In the genomic region with DNA sequence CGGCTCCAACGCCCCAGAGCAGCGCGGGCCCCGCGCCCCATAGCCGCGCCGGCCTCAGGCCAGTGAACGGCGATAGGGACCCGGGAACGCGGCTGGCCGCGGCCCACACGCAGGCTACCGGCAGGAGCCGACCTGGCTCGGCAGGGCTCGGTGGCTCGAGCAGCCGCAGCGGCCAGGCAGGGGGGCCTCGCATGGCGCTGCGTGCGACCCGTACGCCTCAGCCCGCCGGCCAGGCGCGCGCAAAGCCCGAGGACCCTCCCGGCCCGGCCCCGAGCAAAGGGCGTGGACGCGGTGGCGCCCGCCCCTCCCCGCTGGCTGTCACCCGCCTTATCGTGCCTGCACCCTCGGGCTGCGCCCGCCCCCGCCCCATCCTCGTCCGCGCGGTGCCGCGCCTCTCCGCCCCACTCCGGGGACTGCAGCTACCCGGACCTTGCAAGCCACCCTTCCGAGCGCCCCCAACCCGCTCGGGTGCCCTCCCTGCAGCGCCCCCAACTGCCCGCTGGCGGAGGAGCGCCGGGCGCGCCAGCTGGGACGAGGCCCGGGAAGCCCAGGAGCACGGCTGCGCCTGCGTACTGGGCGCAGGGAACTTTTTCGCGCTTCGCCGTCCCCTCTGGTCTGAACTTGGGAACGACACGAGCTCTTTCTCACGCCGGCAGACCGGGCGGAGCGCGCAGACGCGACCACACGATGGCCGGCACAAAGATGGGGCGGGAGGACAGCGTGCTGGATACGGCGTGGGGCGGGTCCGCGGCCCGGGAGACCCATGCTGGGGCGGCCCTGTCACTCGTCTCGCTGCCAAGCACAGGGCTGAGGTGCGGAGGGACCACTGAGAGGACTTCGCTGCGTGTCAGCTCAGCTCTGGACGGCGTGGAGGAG, we compare ENCODE assay signal across 8 cellular contexts. TPM values are rescaled to one million over a fixed set of nuclear protein-coding genes. Genes with fewer than 3 reads are reported as not detected.
DNase-seq lines count a peak whose midpoint lies in the region; ATAC-seq and TF ChIP-seq lines count a peak whose summit lies in the region.

A gene (minus strand): TSS at position 248 of the 876 bp plus-strand sequence. CDS start 55 bp downstream, at position 193.

- no TSS peak for BruUV-seq in PC-9 (replicated peaks; lab: Mats Ljungman, UMichigan)

- peak within 1 kb of the TSS; percentile 73 for H3K9ac ChIP-seq in mucosa of stomach (ENCODE audit: low read length)

- POLR2A ChIA-PET in PC-9 (lab: Charles Lee; ENCODE audit: unreplicated experiment), result interaction anchor here (0.7 to 0.9 kb wide), 3 partner anchors 24 to 72 kb away, joined by 4 to 18 read pairs (median 7); a partner anchor contains a TSS

- CTCF ChIA-PET in PC-9 (lab: Charles Lee), result no interaction called here

- peak within 1 kb of the TSS; percentile 80 for H3K4me2 ChIP-seq in PC-9

- H3K27me3 ChIP-seq in PC-9 (ENCODE audit: insufficient read depth, low read depth) (no peaks in the 10 kb centered on the region), mucosa of stomach (ENCODE audit: control insufficient read depth, insufficient read depth, low read length) (no peaks in the 10 kb centered on the region)

- H3K79me2 ChIP-seq in PC-9 (ENCODE audit: low read depth), result 0 out of 2 replicates have a peak, but pooled peaks cover 6% of the 10 kb centered on the region

- H3K4me1 ChIP-seq in PC-9 (replicated peaks; ENCODE audit: insufficient read depth) (peaks cover 10% of the 10 kb centered on the region; the same call in 1 of the 2 replicates), mucosa of stomach (ENCODE audit: control insufficient read depth, insufficient read depth, low read length) (peaks cover 15% of the 10 kb centered on the region)

- peak within 1 kb of the TSS; percentile 70 for H3K4me3 ChIP-seq in PC-9
- peak within 1 kb of the TSS; percentile 60 for H3K4me3 ChIP-seq in mucosa of stomach (ENCODE audit: low read length)

- TF ChIP-seq EP300 in Ishikawa (IDR thresholded peaks at IDR 0.05; ENCODE audit: borderline replicate concordance), result peak; percentile 30; the same call in 1 of the 2 replicates

- peak; percentile 27; the same call in 1 of the 2 replicates for TF ChIP-seq RAD21 in Ishikawa (IDR thresholded peaks at IDR 0.05; ENCODE audit: low read depth)

- H3F3A ChIP-seq in PC-9 (ENCODE audit: insufficient read depth, low read depth), result 0 out of 2 replicates have a peak, but pooled peaks cover 2% of the 10 kb centered on the region

- H3K9me3 ChIP-seq in PC-9 (ENCODE audit: insufficient read depth, low read depth), result no peaks in the 10 kb centered on the region
- no peaks in the 10 kb centered on the region for H3K9me3 ChIP-seq in mucosa of stomach (ENCODE audit: control insufficient read depth, low read length)

- TF ChIP-seq CTCF in PC-9 (conservative IDR thresholded peaks at IDR 0.05), result peak; percentile 73

- H4K20me1 ChIP-seq in PC-9 (ENCODE audit: insufficient read depth), result no peaks in the 10 kb centered on the region

- H2AFZ ChIP-seq in PC-9, result peak within 1 kb of the TSS; percentile 97

- H3K9me2 ChIP-seq in PC-9 (ENCODE audit: insufficient read depth), result no peaks in the 10 kb centered on the region

- intact Hi-C loops in PC-9 (cut with micrococcal nuclease; ENCODE audit: unreplicated experiment), result loop anchor here (1.0 to 5.0 kb wide), 2 partner anchors 51 to 68 kb away; a partner anchor contains a TSS

- peak; percentile 85 for ATAC-seq in GM21576 (IDR thresholded peaks at IDR 0.05; ENCODE audit: unreplicated experiment)

- no peak within 1 kb of the TSS for H3K27ac ChIP-seq in PC-9

- H3K36me3 ChIP-seq in PC-9 (ENCODE audit: low read depth) (no peaks in the 10 kb centered on the region), mucosa of stomach (ENCODE audit: control insufficient read depth, insufficient read depth, low read length) (no peaks in the 10 kb centered on the region)

- TF ChIP-seq POLR2A in erythroblast (IDR thresholded peaks at IDR 0.05; ENCODE audit: low read length), result peak; percentile 90

- DNase-seq in DMS53 treated with DMSO at 0.1 percent for 48 hours (lab: John Stamatoyannopoulos, UW; ENCODE audit: unreplicated experiment), result peak; percentile 97
- DNase-seq in PC-9, result peak; percentile 90 to 97
- DNase-seq in activated T-cell treated with anti-CD3 and anti-CD28 coated beads, Interleukin-2, amount 50 U/mL, for 1 hour, result peak; percentile 90
- DNase-seq in erythroblast (lab: John Stamatoyannopoulos, UW), result peak; percentile 98 to 99
- DNase-seq in stimulated activated CD8-positive, alpha-beta memory T cell treated with anti-CD3 and anti-CD28 coated beads, Interleukin-7, amount 100 ng/mL, for 1 hour (ENCODE audit: low read depth in 2 of 2), result peak; percentile 60 to 64

TF ChIP-seq in Ishikawa, 13 proteins besides CTCF, POLR2A, EP300 and RAD21:
- peak; percentile 13; the same call in 1 of the 2 replicates for TF ChIP-seq CREB1 (IDR thresholded peaks at IDR 0.05; ENCODE audit: low read depth)
- TF ChIP-seq ZBTB7A (IDR thresholded peaks at IDR 0.05; ENCODE audit: low read depth), result peak; percentile 86; the same call in 1 of the 2 replicates
- TF ChIP-seq FOXM1 (IDR thresholded peaks at IDR 0.05; ENCODE audit: borderline replicate concordance, low read depth), result no peak
- no peak for TF ChIP-seq NFIC (IDR thresholded peaks at IDR 0.05)
- TF ChIP-seq, protein P1, sequence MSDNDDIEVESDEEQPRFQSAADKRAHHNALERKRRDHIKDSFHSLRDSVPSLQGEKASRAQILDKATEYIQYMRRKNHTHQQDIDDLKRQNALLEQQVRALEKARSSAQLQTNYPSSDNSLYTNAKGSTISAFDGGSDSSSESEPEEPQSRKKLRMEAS (IDR thresholded peaks at IDR 0.05), result peak; percentile 91
- TF ChIP-seq EGR1 (IDR thresholded peaks at IDR 0.05), result peak; percentile 65
- TF ChIP-seq, protein P2, sequence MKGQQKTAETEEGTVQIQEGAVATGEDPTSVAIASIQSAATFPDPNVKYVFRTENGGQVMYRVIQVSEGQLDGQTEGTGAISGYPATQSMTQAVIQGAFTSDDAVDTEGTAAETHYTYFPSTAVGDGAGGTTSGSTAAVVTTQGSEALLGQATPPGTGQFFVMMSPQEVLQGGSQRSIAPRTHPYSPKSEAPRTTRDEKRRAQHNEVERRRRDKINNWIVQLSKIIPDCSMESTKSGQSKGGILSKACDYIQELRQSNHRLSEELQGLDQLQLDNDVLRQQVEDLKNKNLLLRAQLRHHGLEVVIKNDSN (IDR thresholded peaks at IDR 0.05), result peak; percentile 34
- peak; percentile 69; the same call in 1 of the 2 replicates for TF ChIP-seq TCF12 (IDR thresholded peaks at IDR 0.05; ENCODE audit: low read depth)
- peak; percentile 74 for TF ChIP-seq TAF1 (IDR thresholded peaks at IDR 0.05; ENCODE audit: low read depth)
- TF ChIP-seq TEAD4 (IDR thresholded peaks at IDR 0.05), result no peak
- TF ChIP-seq YY1 (IDR thresholded peaks at IDR 0.05; ENCODE audit: low read depth), result peak; percentile 78

RNA-seq across cellular contexts. Expression of the gene that starts here (rescaled TPM):
- total RNA-seq in PC-9 (2021), result 9.4 and 12.1 TPM in 2 replicates
